In genomic region chr2:236877972-236878371, GRCh38 we compare ENCODE assay signal across 3 cellular contexts.
"Had no signal": no experiment of that assay in that cellular context is flagged by ENCODE, and none has a peak within 500 bp of the region (broad histone marks: within the 10 kb centered on the region; RNA-seq: fewer than 3 reads in every experiment).

No MANE protein-coding gene starts in this region.

- ATAC-seq: GM12878 had no signal

- DNase-seq: GDM1, GF-D8 had no signal

- H3K4me3 ChIP-seq: GM12878 had no signal
